Comparison of ENCODE assay signal across 10 cellular contexts in the genomic region with DNA sequence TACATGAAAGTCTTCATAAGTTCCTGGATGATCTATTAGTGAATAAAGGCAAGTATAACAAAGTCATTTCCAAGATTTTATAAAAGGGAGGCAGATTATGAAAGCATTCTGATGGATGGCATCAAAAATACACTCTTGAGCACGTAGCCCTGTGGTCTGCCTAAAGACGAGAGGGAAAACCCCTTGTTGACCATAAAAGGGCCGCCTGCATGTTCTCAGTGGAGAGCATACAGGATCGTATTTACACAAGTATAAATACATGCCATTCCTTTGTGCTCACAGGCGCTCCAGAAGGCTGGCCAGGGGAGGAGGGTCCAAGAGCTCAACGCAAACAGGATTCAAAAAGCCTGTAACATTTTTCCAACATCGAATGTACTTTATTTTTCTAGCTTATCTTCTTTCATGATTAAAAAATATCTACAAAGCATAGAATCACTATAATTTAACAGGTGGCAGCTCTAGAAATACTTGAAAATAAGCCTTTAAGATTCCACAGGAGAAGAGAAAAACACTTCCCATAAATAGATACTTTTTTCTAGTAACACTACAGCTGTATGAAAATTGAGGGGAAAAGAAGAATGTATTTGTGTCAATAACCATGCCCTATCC. TPM values are rescaled to one million over a fixed set of nuclear protein-coding genes. Genes with fewer than 3 reads are reported as not detected.
DNase-seq lines count a peak whose midpoint lies in the region; ATAC-seq and TF ChIP-seq lines count a peak whose summit lies in the region.
"Had no signal": no experiment of that assay in that cellular context is flagged by ENCODE, and none has a peak within 500 bp of the region (broad histone marks: within the 10 kb centered on the region; RNA-seq: fewer than 3 reads in every experiment).

No MANE protein-coding gene starts in this region.

- intact Hi-C loops in Right ventricle myocardium inferior (cut with DNase I), result loop anchor here (2.0 kb wide), 1 partner anchor 29 kb away; the partner anchor contains the start of gene PDGFC
- intact Hi-C loops in cardiac septum (cut with DNase I), result loop anchor here (2.0 kb wide), 1 partner anchor 29 kb away; the partner anchor contains the start of gene PDGFC

- DNase-seq in Right ventricle myocardium inferior (ENCODE audit: missing footprints) (no peak), cardiac septum (ENCODE audit: low spot score) (no peak), astrocyte of the spinal cord (ENCODE audit: low read depth, low spot score) (peak; percentile 96), kidney epithelial cell (ENCODE audit: low read depth) (peak; percentile 92), CD1c-positive myeloid dendritic cell (ENCODE audit: extremely low spot score) (no peak)
- DNase-seq: right lobe of liver had no signal

- H3K4me3 ChIP-seq in astrocyte of the spinal cord (ENCODE audit: low read depth, low read length) (no peak overlapping the region), kidney epithelial cell (ENCODE audit: low read depth, low read length) (no peak overlapping the region)
- H3K4me3 ChIP-seq: right lobe of liver, SK-N-MC had no signal

- in situ Hi-C loops in astrocyte of the spinal cord (cut with HindIII; ENCODE audit: low sequenced_read_pairs), result no loop called here

- H3K36me3 ChIP-seq in kidney epithelial cell (ENCODE audit: control insufficient read depth, insufficient read depth, low read length), result no peaks in the 10 kb centered on the region
- H3K36me3 ChIP-seq: right lobe of liver had no signal

- ATAC-seq in Right ventricle myocardium inferior, result peak; percentile 79
- no peak for ATAC-seq in HG02938 (IDR thresholded peaks at IDR 0.05; ENCODE audit: unreplicated experiment)
- no peak for ATAC-seq in GM19324 (IDR thresholded peaks at IDR 0.05; ENCODE audit: low FRiP score, unreplicated experiment)
- no peak for ATAC-seq in HG03108 (IDR thresholded peaks at IDR 0.05; ENCODE audit: unreplicated experiment)

- H3K27me3 ChIP-seq in kidney epithelial cell (ENCODE audit: control insufficient read depth, insufficient read depth, low read length), result no peaks in the 10 kb centered on the region
- H3K27me3 ChIP-seq: right lobe of liver had no signal

- TF ChIP-seq CTCF in astrocyte of the spinal cord (IDR thresholded peaks at IDR 0.05; ENCODE audit: low read depth, low read length) (no peak), kidney epithelial cell (IDR thresholded peaks at IDR 0.05; ENCODE audit: insufficient read depth, low read length, poor library complexity, severe bottlenecking) (no peak)

RNA-seq across cellular contexts. Expression of gene PDGFC, which starts 29.6 kb away (rescaled TPM):
- total RNA-seq in Right ventricle myocardium inferior (12.6 TPM), cardiac septum (16.9 TPM), kidney epithelial cell (67.2 and 82.5 TPM in 2 replicates)

Comparison
In these comparisons a context has a peak if more than half of its experiments do, and no peak if none do; other contexts are left out.
1. DNase-seq: peak in astrocyte of the spinal cord (single experiment) and kidney epithelial cell (single experiment); none in Right ventricle myocardium inferior (single experiment), cardiac septum (single experiment) and CD1c-positive myeloid dendritic cell (single experiment).